ENCODE assay signal across 8 cellular contexts in genomic region chr16:57372372-57373116, GRCh38. TPM values are rescaled to one million over a fixed set of nuclear protein-coding genes. Genes with fewer than 3 reads are reported as not detected.
DNase-seq lines count a peak whose midpoint lies in the region; FAIRE-seq and TF ChIP-seq lines count a peak whose summit lies in the region.

TSS of gene CX3CL1 (plus strand) at chr16:57372490. CDS start at chr16:57372569, 79 bp downstream.

- no peaks in the 10 kb centered on the region for H3K36me3 ChIP-seq in BJ (ENCODE audit: control insufficient read depth, insufficient read depth, low read length)
- H3K36me3 ChIP-seq in NT2/D1 (ENCODE audit: insufficient read depth, insufficient read length, low read length): no peaks in the 10 kb centered on the region

- H3K36me3 Mint-ChIP-seq in nephron progenitor cell (ENCODE audit: low read depth): no peaks in the 10 kb centered on the region

- H3K9me3 ChIP-seq in NT2/D1 (ENCODE audit: insufficient read depth, low read length): no peaks in the 10 kb centered on the region

- H3K27me3 ChIP-seq in BJ (ENCODE audit: control insufficient read depth, insufficient read depth, low read length): peaks cover 25% of the 10 kb centered on the region
- no peaks in the 10 kb centered on the region for H3K27me3 ChIP-seq in NT2/D1 (ENCODE audit: insufficient read depth, insufficient read length)

- peaks cover 17% of the 10 kb centered on the region for H3K27me3 Mint-ChIP-seq in nephron progenitor cell (ENCODE audit: low read depth, poor library complexity)

- TF ChIP-seq CTCF in BJ (IDR thresholded peaks at IDR 0.05; ENCODE audit: insufficient read depth, low read depth, low read length) (0 out of 2 replicates have a peak, but pooled peaks have one; percentile 9), fibroblast of villous mesenchyme (IDR thresholded peaks at IDR 0.05; ENCODE audit: insufficient read depth, low read depth, low read length) (peak; percentile 8), nephron progenitor cell (IDR thresholded peaks at IDR 0.05) (no peak)

- peaks cover 14% of the 10 kb centered on the region for H3K4me1 ChIP-seq in NT2/D1 (ENCODE audit: insufficient read depth, insufficient read length)

- CTCF ChIA-PET in BJ (lab: Yijun Ruan, JAX): interaction anchor here (1.1 to 1.9 kb wide), 3 partner anchors 9 to 46 kb away, joined by 3 to 5 read pairs (median 4); no protein-coding TSS in a partner anchor

- POLR2A ChIA-PET in BJ (lab: Charles Lee): no interaction called here

- no peak within 1 kb of the TSS for H3K4me3 ChIP-seq in BJ (ENCODE audit: low read depth, low read length)
- H3K4me3 ChIP-seq in NT2/D1 (ENCODE audit: insufficient read length, low read depth): peak within 1 kb of the TSS; percentile 74
- peak within 1 kb of the TSS; percentile 48 for H3K4me3 ChIP-seq in fibroblast of villous mesenchyme (ENCODE audit: low read depth, low read length)

- no peaks in the 10 kb centered on the region for H3K9me3 Mint-ChIP-seq in nephron progenitor cell

- no peak within 1 kb of the TSS for H3K27ac Mint-ChIP-seq in nephron progenitor cell

- H3K4me3 Mint-ChIP-seq in nephron progenitor cell: peak within 1 kb of the TSS; percentile 76

- no peak for FAIRE-seq in HTR-8/SVneo (lab: Jason Lieb, UNC)

- H3K4me1 Mint-ChIP-seq in nephron progenitor cell: peaks cover 28% of the 10 kb centered on the region

- H3K9ac ChIP-seq in NT2/D1 (ENCODE audit: insufficient read length, low read depth): peak within 1 kb of the TSS; percentile 93

- DNase-seq in BJ (ENCODE audit: low read depth) (no peak), NT2/D1 (ENCODE audit: low read depth, low spot score) (peak; percentile 76), fibroblast of villous mesenchyme (ENCODE audit: low read depth) (peak; percentile 50), nephron progenitor cell (peak; percentile 76), HTR-8/SVneo (ENCODE audit: insufficient read length, low spot score) (no peak), SKM-1 treated with dmso at 0.1 percent for 144 hours (lab: John Stamatoyannopoulos, UW; ENCODE audit: unreplicated experiment) (no peak), NCI-H345 (lab: John Stamatoyannopoulos, UW) (no peak), NCI-H2029 (lab: John Stamatoyannopoulos, UW) (no peak)

RNA-seq across cellular contexts. Expression of gene CX3CL1, which starts in this region (rescaled TPM):
- polyA plus RNA-seq in BJ (2011; rRNA removed): 0.02 TPM in 1 of 2 replicates, not detected in the other
- polyA minus RNA-seq in BJ (2011; rRNA and poly(A)+ RNA removed): not detected in 2 replicates
- 0.32 TPM in 1 of 2 replicates, not detected in the other for total RNA-seq in fibroblast of villous mesenchyme

Comparison
In these comparisons a context has a peak if more than half of its experiments do, and no peak if none do; other contexts are left out.
1. Peak in DNase-seq and H3K4me3 ChIP-seq in fibroblast of villous mesenchyme; RNA of the gene not detected or under 1 TPM.
2. DNase-seq: peak in NT2/D1 (single experiment) and nephron progenitor cell (single experiment); none in BJ (single experiment), HTR-8/SVneo (single experiment), SKM-1 treated with dmso at 0.1 percent for 144 hours (single experiment), NCI-H345 (single experiment) and NCI-H2029 (single experiment).